In genomic region chr17:81282876-81283275, GRCh38 we compare ENCODE assay signal across 1 cellular context.
TF ChIP-seq lines count a peak whose summit lies in the region.

No MANE protein-coding gene starts in this region.

TF ChIP-seq in HepG2, 621 proteins besides CTCF, POLR2A, EP300 and RAD21:
- TF ChIP-seq NAIF1 (CRISPR knock-in tag; IDR thresholded peaks at IDR 0.05; ENCODE audit: borderline replicate concordance) (no peak), DZIP1 (CRISPR knock-in tag; IDR thresholded peaks at IDR 0.05) (0 out of 2 replicates have a peak, but pooled peaks have one; percentile 4), ZNF646 (CRISPR knock-in tag; IDR thresholded peaks at IDR 0.05) (no peak)
